ENCODE assay signal across 21 cellular contexts in genomic region chr4:52200339-52200725, GRCh38.
"Had no signal": no experiment of that assay in that cellular context is flagged by ENCODE, and none has a peak within 500 bp of the region (broad histone marks: within the 10 kb centered on the region; RNA-seq: fewer than 3 reads in every experiment).

No MANE protein-coding gene starts in this region.

- H3K27ac Mint-ChIP-seq: endodermal cell; natural killer cell treated with Interleukin-12 subunit alpha and Interleukin-12 subunit beta and Interleukin-15 and Interleukin-18, amount 100 ng/mL, for 72 hours; stimulated activated effector memory CD8-positive, alpha-beta T cell treated with anti-CD3 and anti-CD28 coated beads, Interleukin-12 subunit alpha, Interleukin-12 subunit beta, amount 100 ng/mL, for 72 hours had no signal

- H3K27ac ChIP-seq: colonic mucosa, gastrocnemius medialis, heart right ventricle, psoas muscle, right lobe of liver, tibial artery, upper lobe of left lung, vagina had no signal

- H3K4me1 ChIP-seq: colonic mucosa, gastrocnemius medialis, psoas muscle, right lobe of liver, upper lobe of left lung, vagina had no signal

- DNase-seq: colonic mucosa; dermis blood vessel endothelial cell; endodermal cell; gastrocnemius medialis; heart right ventricle; hypothalamus; islet precursor cell; midbrain; occipital lobe; psoas muscle; retina; right lobe of liver; stimulated activated CD4-positive, alpha-beta T cell treated with anti-CD3 and anti-CD28 coated beads, Interleukin-4, amount 100 ng/mL, for 1 hour; stimulated activated CD8-positive, alpha-beta memory T cell treated with anti-CD3 and anti-CD28 coated beads, Interleukin-4, amount 100 ng/mL, for 48 hours; stimulated activated naive CD8-positive, alpha-beta T cell treated with anti-CD3 and anti-CD28 coated beads, Interleukin-15, Interleukin-2, amounts not matched to agents 100 U/mL and 50 U/mL, for 24 hours; tibial artery had no signal

- ATAC-seq: gastrocnemius medialis; heart right ventricle; left lobe of liver; natural killer cell treated with Interleukin-12 subunit alpha and Interleukin-12 subunit beta and Interleukin-15 and Interleukin-18, amount 100 ng/mL, for 72 hours; psoas muscle; right lobe of liver; stimulated activated effector memory CD8-positive, alpha-beta T cell treated with anti-CD3 and anti-CD28 coated beads, Interleukin-12 subunit alpha, Interleukin-12 subunit beta, amount 100 ng/mL, for 72 hours; stimulated activated naive CD8-positive, alpha-beta T cell treated with anti-CD3 and anti-CD28 coated beads, Interleukin-15, Interleukin-2, amounts not matched to agents 100 U/mL and 50 U/mL, for 24 hours had no signal

- H3K36me3 ChIP-seq: colonic mucosa, gastrocnemius medialis, heart right ventricle, right lobe of liver, tibial artery, upper lobe of left lung, vagina had no signal

- H3K27me3 ChIP-seq: colonic mucosa, gastrocnemius medialis, right lobe of liver, tibial artery, upper lobe of left lung, vagina had no signal

- H3K4me3 Mint-ChIP-seq: endodermal cell; natural killer cell treated with Interleukin-12 subunit alpha and Interleukin-12 subunit beta and Interleukin-15 and Interleukin-18, amount 100 ng/mL, for 72 hours; stimulated activated effector memory CD8-positive, alpha-beta T cell treated with anti-CD3 and anti-CD28 coated beads, Interleukin-12 subunit alpha, Interleukin-12 subunit beta, amount 100 ng/mL, for 72 hours had no signal

- H3K4me1 Mint-ChIP-seq: stimulated activated effector memory CD8-positive, alpha-beta T cell treated with anti-CD3 and anti-CD28 coated beads, Interleukin-12 subunit alpha, Interleukin-12 subunit beta, amount 100 ng/mL, for 72 hours had no signal

- H3K9me3 ChIP-seq: colonic mucosa, gastrocnemius medialis, heart right ventricle, psoas muscle, right lobe of liver, tibial artery, upper lobe of left lung, vagina had no signal

- H3K27me3 Mint-ChIP-seq: natural killer cell treated with Interleukin-12 subunit alpha and Interleukin-12 subunit beta and Interleukin-15 and Interleukin-18, amount 100 ng/mL, for 72 hours had no signal

- H3K4me3 ChIP-seq: colonic mucosa, gastrocnemius medialis, heart right ventricle, psoas muscle, right lobe of liver, tibial artery, upper lobe of left lung, vagina had no signal

- H3K36me3 Mint-ChIP-seq: natural killer cell treated with Interleukin-12 subunit alpha and Interleukin-12 subunit beta and Interleukin-15 and Interleukin-18, amount 100 ng/mL, for 72 hours had no signal

- H3K9me3 Mint-ChIP-seq: endodermal cell had no signal
